In the genomic region with DNA sequence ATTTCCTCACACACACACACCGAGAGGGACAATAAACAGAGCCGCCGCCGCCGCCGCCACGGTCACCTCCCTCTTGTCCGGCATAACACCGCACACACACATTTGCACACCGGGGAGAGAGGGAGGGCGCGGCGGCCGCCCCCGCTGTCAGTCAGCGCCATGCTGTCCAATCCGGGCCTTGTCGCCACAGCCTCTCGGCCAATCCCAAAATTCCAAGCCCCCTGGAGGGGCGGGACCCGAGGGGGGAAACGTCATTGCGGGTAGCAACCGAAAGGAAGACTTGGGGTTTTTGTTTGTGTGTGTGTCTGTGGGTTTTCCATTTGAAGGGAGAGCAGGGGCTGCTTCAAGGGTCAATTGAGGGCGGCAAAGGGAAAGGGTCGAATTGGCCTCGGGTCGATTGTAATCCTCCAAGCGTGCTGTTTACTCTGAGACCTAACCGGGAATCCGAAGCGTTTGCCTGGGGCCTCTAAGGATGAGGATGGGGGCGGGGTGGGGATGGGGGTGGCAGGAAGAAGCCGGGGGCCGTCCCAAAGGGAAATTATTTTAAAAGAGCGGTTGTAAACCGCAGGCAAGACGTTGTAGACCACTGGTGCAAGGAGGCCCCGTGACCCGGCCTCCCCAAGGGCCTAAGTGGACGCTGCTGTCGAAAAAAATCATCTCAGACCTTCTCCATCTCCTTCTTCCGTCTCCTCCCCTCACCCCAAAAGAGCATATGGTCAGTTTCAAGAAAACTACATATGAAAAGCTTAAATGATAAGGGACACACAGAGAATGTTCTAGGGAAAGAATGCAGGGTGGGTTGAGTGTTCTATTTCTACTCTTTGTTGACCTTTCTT, we compare ENCODE assay signal across 1 cellular context.
A peak's percentile ranks its signal among the peaks of the same experiment; 100 is the strongest.
TF ChIP-seq lines count a peak whose summit lies in the region.

A gene with protein sequence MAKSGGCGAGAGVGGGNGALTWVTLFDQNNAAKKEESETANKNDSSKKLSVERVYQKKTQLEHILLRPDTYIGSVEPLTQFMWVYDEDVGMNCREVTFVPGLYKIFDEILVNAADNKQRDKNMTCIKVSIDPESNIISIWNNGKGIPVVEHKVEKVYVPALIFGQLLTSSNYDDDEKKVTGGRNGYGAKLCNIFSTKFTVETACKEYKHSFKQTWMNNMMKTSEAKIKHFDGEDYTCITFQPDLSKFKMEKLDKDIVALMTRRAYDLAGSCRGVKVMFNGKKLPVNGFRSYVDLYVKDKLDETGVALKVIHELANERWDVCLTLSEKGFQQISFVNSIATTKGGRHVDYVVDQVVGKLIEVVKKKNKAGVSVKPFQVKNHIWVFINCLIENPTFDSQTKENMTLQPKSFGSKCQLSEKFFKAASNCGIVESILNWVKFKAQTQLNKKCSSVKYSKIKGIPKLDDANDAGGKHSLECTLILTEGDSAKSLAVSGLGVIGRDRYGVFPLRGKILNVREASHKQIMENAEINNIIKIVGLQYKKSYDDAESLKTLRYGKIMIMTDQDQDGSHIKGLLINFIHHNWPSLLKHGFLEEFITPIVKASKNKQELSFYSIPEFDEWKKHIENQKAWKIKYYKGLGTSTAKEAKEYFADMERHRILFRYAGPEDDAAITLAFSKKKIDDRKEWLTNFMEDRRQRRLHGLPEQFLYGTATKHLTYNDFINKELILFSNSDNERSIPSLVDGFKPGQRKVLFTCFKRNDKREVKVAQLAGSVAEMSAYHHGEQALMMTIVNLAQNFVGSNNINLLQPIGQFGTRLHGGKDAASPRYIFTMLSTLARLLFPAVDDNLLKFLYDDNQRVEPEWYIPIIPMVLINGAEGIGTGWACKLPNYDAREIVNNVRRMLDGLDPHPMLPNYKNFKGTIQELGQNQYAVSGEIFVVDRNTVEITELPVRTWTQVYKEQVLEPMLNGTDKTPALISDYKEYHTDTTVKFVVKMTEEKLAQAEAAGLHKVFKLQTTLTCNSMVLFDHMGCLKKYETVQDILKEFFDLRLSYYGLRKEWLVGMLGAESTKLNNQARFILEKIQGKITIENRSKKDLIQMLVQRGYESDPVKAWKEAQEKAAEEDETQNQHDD (N-terminal part only) (minus strand): TSS at position 98 of the 836 bp plus-strand sequence. CDS start 610 bp downstream, outside the sequence.

TF ChIP-seq in WTC11, 78 proteins besides CTCF, POLR2A, EP300 and RAD21 (continued from another document and continues in another):
- TF ChIP-seq, protein P1, sequence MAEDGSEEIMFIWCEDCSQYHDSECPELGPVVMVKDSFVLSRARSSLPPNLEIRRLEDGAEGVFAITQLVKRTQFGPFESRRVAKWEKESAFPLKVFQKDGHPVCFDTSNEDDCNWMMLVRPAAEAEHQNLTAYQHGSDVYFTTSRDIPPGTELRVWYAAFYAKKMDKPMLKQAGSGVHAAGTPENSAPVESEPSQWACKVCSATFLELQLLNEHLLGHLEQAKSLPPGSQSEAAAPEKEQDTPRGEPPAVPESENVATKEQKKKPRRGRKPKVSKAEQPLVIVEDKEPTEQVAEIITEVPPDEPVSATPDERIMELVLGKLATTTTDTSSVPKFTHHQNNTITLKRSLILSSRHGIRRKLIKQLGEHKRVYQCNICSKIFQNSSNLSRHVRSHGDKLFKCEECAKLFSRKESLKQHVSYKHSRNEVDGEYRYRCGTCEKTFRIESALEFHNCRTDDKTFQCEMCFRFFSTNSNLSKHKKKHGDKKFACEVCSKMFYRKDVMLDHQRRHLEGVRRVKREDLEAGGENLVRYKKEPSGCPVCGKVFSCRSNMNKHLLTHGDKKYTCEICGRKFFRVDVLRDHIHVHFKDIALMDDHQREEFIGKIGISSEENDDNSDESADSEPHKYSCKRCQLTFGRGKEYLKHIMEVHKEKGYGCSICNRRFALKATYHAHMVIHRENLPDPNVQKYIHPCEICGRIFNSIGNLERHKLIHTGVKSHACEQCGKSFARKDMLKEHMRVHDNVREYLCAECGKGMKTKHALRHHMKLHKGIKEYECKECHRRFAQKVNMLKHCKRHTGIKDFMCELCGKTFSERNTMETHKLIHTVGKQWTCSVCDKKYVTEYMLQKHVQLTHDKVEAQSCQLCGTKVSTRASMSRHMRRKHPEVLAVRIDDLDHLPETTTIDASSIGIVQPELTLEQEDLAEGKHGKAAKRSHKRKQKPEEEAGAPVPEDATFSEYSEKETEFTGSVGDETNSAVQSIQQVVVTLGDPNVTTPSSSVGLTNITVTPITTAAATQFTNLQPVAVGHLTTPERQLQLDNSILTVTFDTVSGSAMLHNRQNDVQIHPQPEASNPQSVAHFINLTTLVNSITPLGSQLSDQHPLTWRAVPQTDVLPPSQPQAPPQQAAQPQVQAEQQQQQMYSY (CRISPR knock-in tag; IDR thresholded peaks at IDR 0.05) = no peak
- TF ChIP-seq ZNF396 (CRISPR knock-in tag; IDR thresholded peaks at IDR 0.05; ENCODE audit: borderline replicate concordance) (no peak), SMAD3 (CRISPR knock-in tag; IDR thresholded peaks at IDR 0.05; ENCODE audit: borderline replicate concordance) (peak; percentile 58; the same call in 1 of the 2 replicates), RELA (CRISPR knock-in tag; IDR thresholded peaks at IDR 0.05; ENCODE audit: borderline replicate concordance) (no peak), ZNF317 (CRISPR knock-in tag; IDR thresholded peaks at IDR 0.05; ENCODE audit: borderline replicate concordance, low read depth) (no peak), EMX1 (CRISPR knock-in tag; IDR thresholded peaks at IDR 0.05) (no peak), MXD4 (CRISPR knock-in tag; IDR thresholded peaks at IDR 0.05; ENCODE audit: borderline replicate concordance) (no peak), ESRRA (CRISPR knock-in tag; IDR thresholded peaks at IDR 0.05; ENCODE audit: borderline replicate concordance) (no peak), NFYB (CRISPR knock-in tag; conservative IDR thresholded peaks at IDR 0.05; ENCODE audit: low read depth) (peak; percentile 85), ZBTB21 (CRISPR knock-in tag; IDR thresholded peaks at IDR 0.05; ENCODE audit: borderline replicate concordance) (no peak), CREB1 (CRISPR knock-in tag; IDR thresholded peaks at IDR 0.05) (0 out of 2 replicates have a peak, but pooled peaks have one; percentile 13), NFATC4 (CRISPR knock-in tag; IDR thresholded peaks at IDR 0.05) (no peak), JAZF1 (CRISPR knock-in tag; IDR thresholded peaks at IDR 0.05) (no peak), NR3C1 (CRISPR knock-in tag; conservative IDR thresholded peaks at IDR 0.05; ENCODE audit: low read depth) (no peak), TEAD1 (CRISPR knock-in tag; IDR thresholded peaks at IDR 0.05) (no peak), GRHL2 (CRISPR knock-in tag; IDR thresholded peaks at IDR 0.05; ENCODE audit: insufficient replicate concordance, severe bottlenecking) (no peak), FOXK1 (CRISPR knock-in tag; IDR thresholded peaks at IDR 0.05) (no peak)
- TF ChIP-seq, protein P2, sequence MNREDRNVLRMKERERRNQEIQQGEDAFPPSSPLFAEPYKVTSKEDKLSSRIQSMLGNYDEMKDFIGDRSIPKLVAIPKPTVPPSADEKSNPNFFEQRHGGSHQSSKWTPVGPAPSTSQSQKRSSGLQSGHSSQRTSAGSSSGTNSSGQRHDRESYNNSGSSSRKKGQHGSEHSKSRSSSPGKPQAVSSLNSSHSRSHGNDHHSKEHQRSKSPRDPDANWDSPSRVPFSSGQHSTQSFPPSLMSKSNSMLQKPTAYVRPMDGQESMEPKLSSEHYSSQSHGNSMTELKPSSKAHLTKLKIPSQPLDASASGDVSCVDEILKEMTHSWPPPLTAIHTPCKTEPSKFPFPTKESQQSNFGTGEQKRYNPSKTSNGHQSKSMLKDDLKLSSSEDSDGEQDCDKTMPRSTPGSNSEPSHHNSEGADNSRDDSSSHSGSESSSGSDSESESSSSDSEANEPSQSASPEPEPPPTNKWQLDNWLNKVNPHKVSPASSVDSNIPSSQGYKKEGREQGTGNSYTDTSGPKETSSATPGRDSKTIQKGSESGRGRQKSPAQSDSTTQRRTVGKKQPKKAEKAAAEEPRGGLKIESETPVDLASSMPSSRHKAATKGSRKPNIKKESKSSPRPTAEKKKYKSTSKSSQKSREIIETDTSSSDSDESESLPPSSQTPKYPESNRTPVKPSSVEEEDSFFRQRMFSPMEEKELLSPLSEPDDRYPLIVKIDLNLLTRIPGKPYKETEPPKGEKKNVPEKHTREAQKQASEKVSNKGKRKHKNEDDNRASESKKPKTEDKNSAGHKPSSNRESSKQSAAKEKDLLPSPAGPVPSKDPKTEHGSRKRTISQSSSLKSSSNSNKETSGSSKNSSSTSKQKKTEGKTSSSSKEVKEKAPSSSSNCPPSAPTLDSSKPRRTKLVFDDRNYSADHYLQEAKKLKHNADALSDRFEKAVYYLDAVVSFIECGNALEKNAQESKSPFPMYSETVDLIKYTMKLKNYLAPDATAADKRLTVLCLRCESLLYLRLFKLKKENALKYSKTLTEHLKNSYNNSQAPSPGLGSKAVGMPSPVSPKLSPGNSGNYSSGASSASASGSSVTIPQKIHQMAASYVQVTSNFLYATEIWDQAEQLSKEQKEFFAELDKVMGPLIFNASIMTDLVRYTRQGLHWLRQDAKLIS (CRISPR knock-in tag; IDR thresholded peaks at IDR 0.05; ENCODE audit: borderline replicate concordance) = no peak
- TF ChIP-seq, protein P3, sequence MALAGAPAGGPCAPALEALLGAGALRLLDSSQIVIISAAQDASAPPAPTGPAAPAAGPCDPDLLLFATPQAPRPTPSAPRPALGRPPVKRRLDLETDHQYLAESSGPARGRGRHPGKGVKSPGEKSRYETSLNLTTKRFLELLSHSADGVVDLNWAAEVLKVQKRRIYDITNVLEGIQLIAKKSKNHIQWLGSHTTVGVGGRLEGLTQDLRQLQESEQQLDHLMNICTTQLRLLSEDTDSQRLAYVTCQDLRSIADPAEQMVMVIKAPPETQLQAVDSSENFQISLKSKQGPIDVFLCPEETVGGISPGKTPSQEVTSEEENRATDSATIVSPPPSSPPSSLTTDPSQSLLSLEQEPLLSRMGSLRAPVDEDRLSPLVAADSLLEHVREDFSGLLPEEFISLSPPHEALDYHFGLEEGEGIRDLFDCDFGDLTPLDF (CRISPR knock-in tag; IDR thresholded peaks at IDR 0.05) = no peak
- TF ChIP-seq, protein P4, sequence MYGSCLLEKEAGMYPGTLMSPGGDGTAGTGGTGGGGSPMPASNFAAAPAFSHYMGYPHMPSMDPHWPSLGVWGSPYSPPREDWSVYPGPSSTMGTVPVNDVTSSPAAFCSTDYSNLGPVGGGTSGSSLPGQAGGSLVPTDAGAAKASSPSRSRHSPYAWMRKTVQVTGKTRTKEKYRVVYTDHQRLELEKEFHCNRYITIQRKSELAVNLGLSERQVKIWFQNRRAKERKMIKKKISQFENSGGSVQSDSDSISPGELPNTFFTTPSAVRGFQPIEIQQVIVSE (CRISPR knock-in tag; IDR thresholded peaks at IDR 0.05; ENCODE audit: borderline replicate concordance) = no peak
- TF ChIP-seq, protein P5, sequence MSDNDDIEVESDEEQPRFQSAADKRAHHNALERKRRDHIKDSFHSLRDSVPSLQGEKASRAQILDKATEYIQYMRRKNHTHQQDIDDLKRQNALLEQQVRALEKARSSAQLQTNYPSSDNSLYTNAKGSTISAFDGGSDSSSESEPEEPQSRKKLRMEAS (CRISPR knock-in tag; IDR thresholded peaks at IDR 0.05) = peak; percentile 40; the same call in 1 of the 2 replicates
- TF ChIP-seq, protein P6, sequence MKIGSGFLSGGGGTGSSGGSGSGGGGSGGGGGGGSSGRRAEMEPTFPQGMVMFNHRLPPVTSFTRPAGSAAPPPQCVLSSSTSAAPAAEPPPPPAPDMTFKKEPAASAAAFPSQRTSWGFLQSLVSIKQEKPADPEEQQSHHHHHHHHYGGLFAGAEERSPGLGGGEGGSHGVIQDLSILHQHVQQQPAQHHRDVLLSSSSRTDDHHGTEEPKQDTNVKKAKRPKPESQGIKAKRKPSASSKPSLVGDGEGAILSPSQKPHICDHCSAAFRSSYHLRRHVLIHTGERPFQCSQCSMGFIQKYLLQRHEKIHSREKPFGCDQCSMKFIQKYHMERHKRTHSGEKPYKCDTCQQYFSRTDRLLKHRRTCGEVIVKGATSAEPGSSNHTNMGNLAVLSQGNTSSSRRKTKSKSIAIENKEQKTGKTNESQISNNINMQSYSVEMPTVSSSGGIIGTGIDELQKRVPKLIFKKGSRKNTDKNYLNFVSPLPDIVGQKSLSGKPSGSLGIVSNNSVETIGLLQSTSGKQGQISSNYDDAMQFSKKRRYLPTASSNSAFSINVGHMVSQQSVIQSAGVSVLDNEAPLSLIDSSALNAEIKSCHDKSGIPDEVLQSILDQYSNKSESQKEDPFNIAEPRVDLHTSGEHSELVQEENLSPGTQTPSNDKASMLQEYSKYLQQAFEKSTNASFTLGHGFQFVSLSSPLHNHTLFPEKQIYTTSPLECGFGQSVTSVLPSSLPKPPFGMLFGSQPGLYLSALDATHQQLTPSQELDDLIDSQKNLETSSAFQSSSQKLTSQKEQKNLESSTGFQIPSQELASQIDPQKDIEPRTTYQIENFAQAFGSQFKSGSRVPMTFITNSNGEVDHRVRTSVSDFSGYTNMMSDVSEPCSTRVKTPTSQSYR (CRISPR knock-in tag; IDR thresholded peaks at IDR 0.05) = no peak
- TF ChIP-seq, protein P7, sequence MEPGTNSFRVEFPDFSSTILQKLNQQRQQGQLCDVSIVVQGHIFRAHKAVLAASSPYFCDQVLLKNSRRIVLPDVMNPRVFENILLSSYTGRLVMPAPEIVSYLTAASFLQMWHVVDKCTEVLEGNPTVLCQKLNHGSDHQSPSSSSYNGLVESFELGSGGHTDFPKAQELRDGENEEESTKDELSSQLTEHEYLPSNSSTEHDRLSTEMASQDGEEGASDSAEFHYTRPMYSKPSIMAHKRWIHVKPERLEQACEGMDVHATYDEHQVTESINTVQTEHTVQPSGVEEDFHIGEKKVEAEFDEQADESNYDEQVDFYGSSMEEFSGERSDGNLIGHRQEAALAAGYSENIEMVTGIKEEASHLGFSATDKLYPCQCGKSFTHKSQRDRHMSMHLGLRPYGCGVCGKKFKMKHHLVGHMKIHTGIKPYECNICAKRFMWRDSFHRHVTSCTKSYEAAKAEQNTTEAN (CRISPR knock-in tag; IDR thresholded peaks at IDR 0.05) = peak; percentile 61; the same call in 1 of the 2 replicates
- TF ChIP-seq, protein P8, sequence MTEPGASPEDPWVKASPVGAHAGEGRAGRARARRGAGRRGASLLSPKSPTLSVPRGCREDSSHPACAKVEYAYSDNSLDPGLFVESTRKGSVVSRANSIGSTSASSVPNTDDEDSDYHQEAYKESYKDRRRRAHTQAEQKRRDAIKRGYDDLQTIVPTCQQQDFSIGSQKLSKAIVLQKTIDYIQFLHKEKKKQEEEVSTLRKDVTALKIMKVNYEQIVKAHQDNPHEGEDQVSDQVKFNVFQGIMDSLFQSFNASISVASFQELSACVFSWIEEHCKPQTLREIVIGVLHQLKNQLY (CRISPR knock-in tag; IDR thresholded peaks at IDR 0.05) = no peak
- TF ChIP-seq, protein P9, sequence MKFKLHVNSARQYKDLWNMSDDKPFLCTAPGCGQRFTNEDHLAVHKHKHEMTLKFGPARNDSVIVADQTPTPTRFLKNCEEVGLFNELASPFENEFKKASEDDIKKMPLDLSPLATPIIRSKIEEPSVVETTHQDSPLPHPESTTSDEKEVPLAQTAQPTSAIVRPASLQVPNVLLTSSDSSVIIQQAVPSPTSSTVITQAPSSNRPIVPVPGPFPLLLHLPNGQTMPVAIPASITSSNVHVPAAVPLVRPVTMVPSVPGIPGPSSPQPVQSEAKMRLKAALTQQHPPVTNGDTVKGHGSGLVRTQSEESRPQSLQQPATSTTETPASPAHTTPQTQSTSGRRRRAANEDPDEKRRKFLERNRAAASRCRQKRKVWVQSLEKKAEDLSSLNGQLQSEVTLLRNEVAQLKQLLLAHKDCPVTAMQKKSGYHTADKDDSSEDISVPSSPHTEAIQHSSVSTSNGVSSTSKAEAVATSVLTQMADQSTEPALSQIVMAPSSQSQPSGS (CRISPR knock-in tag; IDR thresholded peaks at IDR 0.05; ENCODE audit: borderline replicate concordance, low read depth) = no peak
